In the genomic region with DNA sequence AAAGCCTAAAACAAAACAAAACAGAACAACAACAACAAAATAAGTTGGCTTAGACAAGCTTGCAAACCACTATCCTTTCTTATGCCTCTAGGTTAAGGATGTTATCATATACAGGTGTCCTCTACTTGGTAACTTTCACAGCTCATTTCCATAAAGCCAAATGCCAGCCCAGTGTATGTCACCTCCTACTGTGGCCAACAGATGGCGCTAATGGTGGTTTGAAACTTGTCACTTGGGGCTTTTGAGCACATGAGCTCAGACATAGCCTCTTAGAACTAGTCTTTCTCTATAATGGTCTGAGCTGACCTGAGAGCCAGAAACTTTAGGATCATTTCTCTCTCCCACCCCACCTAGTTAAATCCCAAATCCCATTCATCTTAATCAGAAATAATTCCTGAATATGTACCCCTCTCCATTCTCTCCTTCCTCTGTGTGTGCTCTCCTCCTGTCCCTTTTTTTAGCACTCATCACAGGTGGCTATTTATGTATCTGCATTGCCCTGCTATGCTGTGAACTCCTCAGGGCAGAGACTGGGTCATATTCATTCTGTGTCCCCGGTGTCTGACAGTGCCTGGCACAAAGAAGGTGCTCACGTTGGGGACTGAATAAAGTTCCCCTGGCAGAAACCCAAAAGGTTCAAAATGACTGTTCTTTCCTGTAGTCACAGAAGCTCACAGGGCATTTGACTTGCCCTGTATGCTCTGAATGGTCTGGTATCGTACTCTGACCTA, we compare ENCODE assay signal across 8 cellular contexts.
DNase-seq lines count a peak whose midpoint lies in the region; ATAC-seq, FAIRE-seq and TF ChIP-seq lines count a peak whose summit lies in the region.

No MANE protein-coding gene starts in this region.

- H3K4me2 ChIP-seq in neural progenitor cell, result no peak overlapping the region

- peak overlapping the region; percentile 23 for H2AFZ ChIP-seq in neural progenitor cell (replicated peaks)

- TF ChIP-seq CTCF in D721Med (IDR thresholded peaks at IDR 0.05; ENCODE audit: insufficient read depth, missing control alignments) (peak; percentile 88), neural progenitor cell (IDR thresholded peaks at IDR 0.05) (peak; percentile 91), type B pancreatic cell (conservative IDR thresholded peaks at IDR 0.05) (peak; percentile 90)

- peaks cover 21% of the 10 kb centered on the region for H3K4me1 Mint-ChIP-seq in neural progenitor cell
- peaks cover 7% of the 10 kb centered on the region for H3K4me1 Mint-ChIP-seq in type B pancreatic cell (ENCODE audit: unreplicated experiment)

- H3K27ac Mint-ChIP-seq in neural progenitor cell (no peak overlapping the region), type B pancreatic cell (no peak overlapping the region)

- no peaks in the 10 kb centered on the region for H3K79me2 ChIP-seq in neural progenitor cell (ENCODE audit: low read depth)

- DNase-seq in D721Med (ENCODE audit: insufficient read length, low spot score) (no peak), NCI-H748 treated with DMSO at 0.1 percent for 48 hours (lab: John Stamatoyannopoulos, UW) (peak; percentile 62), fibroblast of gingiva (ENCODE audit: low read depth) (peak; percentile 42), neural progenitor cell (ENCODE audit: low spot score) (peak; percentile 77), type B pancreatic cell (ENCODE audit: extremely low spot score, unreplicated experiment) (no peak)
- DNase-seq in activated CD8-positive, alpha-beta memory T cell treated with anti-CD3 and anti-CD28 coated beads for 24 hours, result peak; percentile 64

- H3K4me3 ChIP-seq in neural progenitor cell, result no peak overlapping the region

- no peaks in the 10 kb centered on the region for H3K27me3 ChIP-seq in neural progenitor cell

- no peaks in the 10 kb centered on the region for H3F3A ChIP-seq in neural progenitor cell (ENCODE audit: low read depth)

- H3K36me3 Mint-ChIP-seq in neural progenitor cell (no peaks in the 10 kb centered on the region), type B pancreatic cell (no peaks in the 10 kb centered on the region)

- peaks cover 8% of the 10 kb centered on the region for H3K4me1 ChIP-seq in neural progenitor cell

- peak; percentile 97 for ATAC-seq in GM19438 (IDR thresholded peaks at IDR 0.05; ENCODE audit: low read depth, unreplicated experiment)
- peak; percentile 97 for ATAC-seq in HG03439 (IDR thresholded peaks at IDR 0.05; ENCODE audit: unreplicated experiment)

- no peaks in the 10 kb centered on the region for H3K36me3 ChIP-seq in neural progenitor cell

- no peak overlapping the region for H3K27ac ChIP-seq in neural progenitor cell

- H4K20me1 ChIP-seq in neural progenitor cell (ENCODE audit: low read depth), result no peaks in the 10 kb centered on the region

- H3K9me3 Mint-ChIP-seq in neural progenitor cell (no peaks in the 10 kb centered on the region), type B pancreatic cell (no peaks in the 10 kb centered on the region)

- H3K9me3 ChIP-seq in neural progenitor cell (ENCODE audit: low read depth), result no peaks in the 10 kb centered on the region

- no peak overlapping the region for H3K9ac ChIP-seq in neural progenitor cell

- FAIRE-seq in D721Med (lab: Jason Lieb, UNC), result peak; percentile 93

- H3K27me3 Mint-ChIP-seq in neural progenitor cell (ENCODE audit: insufficient read depth, low read depth) (peaks cover 4% of the 10 kb centered on the region), type B pancreatic cell (peaks cover 3% of the 10 kb centered on the region)

- no peak overlapping the region for H3K4me3 Mint-ChIP-seq in neural progenitor cell
- H3K4me3 Mint-ChIP-seq in type B pancreatic cell, result no peak overlapping the region

Comparison
In these comparisons a context has a peak if more than half of its experiments do, and no peak if none do; other contexts are left out.
1. DNase-seq: peak in NCI-H748 treated with DMSO at 0.1 percent for 48 hours (single experiment), activated CD8-positive, alpha-beta memory T cell treated with anti-CD3 and anti-CD28 coated beads for 24 hours (single experiment), fibroblast of gingiva (single experiment) and neural progenitor cell (single experiment); none in D721Med (single experiment) and type B pancreatic cell (single experiment).
2. Peak in every context shown above with its lines, with median percentiles within 50 percentile points of each other: CTCF ChIP-seq.